ENCODE assay signal across 19 cellular contexts in the genomic region with DNA sequence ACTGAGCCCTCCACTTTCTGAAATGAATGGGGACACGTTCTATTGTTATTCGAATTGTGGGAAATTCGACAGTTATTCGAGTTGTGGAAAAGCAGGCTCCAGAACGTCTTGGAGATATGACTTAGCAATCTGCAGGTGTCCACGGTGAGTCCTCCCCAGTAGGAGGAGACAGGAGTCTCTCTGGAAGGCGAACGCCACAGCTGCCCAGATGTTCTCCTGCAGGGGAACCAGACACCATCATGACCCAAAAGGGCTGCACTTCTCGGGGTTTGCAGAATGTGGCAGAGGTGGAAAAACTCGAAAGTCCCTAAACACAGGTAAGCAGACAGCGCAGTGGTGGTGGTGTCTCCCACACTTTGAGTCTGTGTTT.
DNase-seq lines count a peak whose midpoint lies in the region; ATAC-seq, FAIRE-seq and TF ChIP-seq lines count a peak whose summit lies in the region.
"Had no signal": no experiment of that assay in that cellular context is flagged by ENCODE, and none has a peak within 500 bp of the region (broad histone marks: within the 10 kb centered on the region; RNA-seq: fewer than 3 reads in every experiment).

No MANE protein-coding gene starts in this region.

- peaks cover 21 to 30% (median 25%) of the 10 kb centered on the region in 11 experiments for H3K9me3 ChIP-seq in BLaER1 treated with 17β-estradiol and CSF1 and Interleukin-3, amounts not matched to agents 10 nM and 100 nM (replicated peaks in 1 of 11)
- peaks cover 7% of the 10 kb centered on the region for H3K9me3 ChIP-seq in K562 (replicated peaks; ENCODE audit: control insufficient read depth, insufficient read depth, low read depth, low read length)
- H3K9me3 ChIP-seq in body of pancreas, result no peaks in the 10 kb centered on the region
- H3K9me3 ChIP-seq: HAP-1 had no signal

- intact Hi-C loops in K562 (cut with micrococcal nuclease) (loop anchor here (2.0 to 5.0 kb wide), 2 partner anchors 105 to 275 kb away; no protein-coding TSS in a partner anchor), body of pancreas (cut with DNase I) (no loop called here)

- no peak for DNase-seq in K562 (ENCODE audit: extremely low read depth in 1 of 4, low spot score in 3 of 4)
- peak; percentile 49 for DNase-seq in islet precursor cell
- peak; percentile 2 for DNase-seq in stimulated activated CD8-positive, alpha-beta memory T cell treated with anti-CD3 and anti-CD28 coated beads, Interleukin-4, amount 100 ng/mL, for 48 hours
- DNase-seq in body of pancreas, result no peak
- no peak for DNase-seq in NCI-H2171 treated with DMSO at 0.1 percent for 48 hours (lab: John Stamatoyannopoulos, UW)
- DNase-seq: COR-L47, DMS153, DMS79 treated with DMSO at 0.1 percent for 48 hours, EL, GM23248 had no signal

- ATAC-seq in K562 (no peak), HG02840 (IDR thresholded peaks at IDR 0.05; ENCODE audit: low FRiP score, unreplicated experiment) (no peak), body of pancreas (no peak)
- ATAC-seq: CD8-positive, alpha-beta T cell; HepG2 had no signal

- peaks cover 0 to 25% (median 0%) of the 10 kb centered on the region in 11 experiments; a peak in 4 of 22 replicates for H3K27me3 ChIP-seq in BLaER1 treated with 17β-estradiol and CSF1 and Interleukin-3, amounts not matched to agents 10 nM and 100 nM
- no peaks in the 10 kb centered on the region for H3K27me3 ChIP-seq in K562 (ENCODE audit: control insufficient read depth in 2 of 2, insufficient read depth in 2 of 2, low read length in 2 of 2)
- no peaks in the 10 kb centered on the region for H3K27me3 ChIP-seq in body of pancreas

- H3K4me2 ChIP-seq in BLaER1 treated with 17β-estradiol and CSF1 and Interleukin-3, amounts not matched to agents 10 nM and 100 nM, result peak overlapping the region in 9 of 11 experiments; percentile 60 to 90 (median 84); a peak in 17 of 22 replicates
- peak overlapping the region; percentile 3; the same call in 1 of the 2 replicates for H3K4me2 ChIP-seq in K562 (ENCODE audit: insufficient read depth, low read length)

- FAIRE-seq in K562 (lab: Jason Lieb, UNC), result no peak
- FAIRE-seq: A204.1, D721Med, G401.6, GM12891, HepG2 had no signal

- peaks cover 26 to 69% (median 63%) of the 10 kb centered on the region in 10 experiments for H3K4me1 ChIP-seq in BLaER1 treated with 17β-estradiol and CSF1 and Interleukin-3, amounts not matched to agents 10 nM and 100 nM
- H3K4me1 ChIP-seq in K562 (replicated peaks in 1 of 2; ENCODE audit: control insufficient read depth in 2 of 2, insufficient read depth in 2 of 2, low read length in 2 of 2) (peaks cover 38 to 43% of the 10 kb centered on the region in 2 experiments), body of pancreas (peaks cover 3% of the 10 kb centered on the region)
- H3K4me1 ChIP-seq: HAP-1 had no signal

- H2AFZ ChIP-seq in K562 (ENCODE audit: low read depth, low read length), result peak overlapping the region; percentile 34
- H2AFZ ChIP-seq: GM23248 had no signal

- no peak overlapping the region for H3K9ac ChIP-seq in BLaER1 treated with 17β-estradiol and CSF1 and Interleukin-3, amounts not matched to agents 10 nM and 100 nM
- H3K9ac ChIP-seq in K562 (ENCODE audit: insufficient read depth in 1 of 2, low read depth in 2 of 2, low read length in 2 of 2), result no peak overlapping the region
- H3K9ac ChIP-seq: GM23248 had no signal

- CTCF ChIA-PET in K562 (lab: Yijun Ruan, JAX; ENCODE audit: low intra/inter-chr PET ratio), result no interaction called here

- H3K79me2 ChIP-seq in K562 (ENCODE audit: control insufficient read depth, insufficient read depth, low read length), result no peaks in the 10 kb centered on the region

- TF ChIP-seq EP300 in K562 (IDR thresholded peaks at IDR 0.05; ENCODE audit: low read length), result no peak

- in situ Hi-C loops in K562 (cut with MboI), result no loop called here

- TF ChIP-seq RAD21 in K562 (CRISPR knock-in tag; conservative IDR thresholded peaks at IDR 0.05 in 1 of 2, IDR thresholded peaks at IDR 0.05 in 1 of 2), result no peak

- TF ChIP-seq POLR2A in K562 (conservative IDR thresholded peaks at IDR 0.05) (no peak), body of pancreas (IDR thresholded peaks at IDR 0.05) (no peak)

- H3K9me1 ChIP-seq in K562 (ENCODE audit: control insufficient read depth, insufficient read depth, low read length), result no peaks in the 10 kb centered on the region

- H3K27ac ChIP-seq in BLaER1 treated with 17β-estradiol and CSF1 and Interleukin-3, amounts not matched to agents 10 nM and 100 nM, result no peak overlapping the region
- no peak overlapping the region for H3K27ac ChIP-seq in K562 (ENCODE audit: extremely low read depth, low read depth, low read length)
- no peak overlapping the region for H3K27ac ChIP-seq in body of pancreas
- H3K27ac ChIP-seq: GM23248 had no signal

- no peak overlapping the region for H3K4me3 ChIP-seq in BLaER1 treated with 17β-estradiol and CSF1 and Interleukin-3, amounts not matched to agents 10 nM and 100 nM
- H3K4me3 ChIP-seq in K562, result no peak overlapping the region
- no peak overlapping the region for H3K4me3 ChIP-seq in body of pancreas
- H3K4me3 ChIP-seq: GM23248, HAP-1 had no signal

- POLR2A ChIA-PET in K562 (lab: Yijun Ruan, JAX), result no interaction called here

- no peaks in the 10 kb centered on the region for H3K36me3 ChIP-seq in BLaER1 treated with 17β-estradiol and CSF1 and Interleukin-3, amounts not matched to agents 10 nM and 100 nM
- H3K36me3 ChIP-seq in K562 (ENCODE audit: control insufficient read depth, insufficient read depth, low read length) (no peaks in the 10 kb centered on the region; the same call in 2 of the 3 replicates), body of pancreas (replicated peaks in 1 of 2; ENCODE audit: insufficient read depth in 1 of 2, low read depth in 2 of 2) (no peaks in the 10 kb centered on the region)
- H3K36me3 ChIP-seq: HAP-1 had no signal

- BruUV-seq in K562 (replicated peaks; lab: Mats Ljungman, UMichigan), result no TSS peak

- 31% methylated on average over 10 of the region's 11 CpGs for WGBS in K562 (ENCODE audit: insufficient coverage, low coverage, missing lambda C conversion rate)
- 50 to 64% methylated on average over 11 of the region's 11 CpGs for WGBS in body of pancreas, 2 donors

- H4K20me1 ChIP-seq in BLaER1 treated with 17β-estradiol and CSF1 and Interleukin-3, amounts not matched to agents 10 nM and 100 nM, result no peaks in the 10 kb centered on the region
- H4K20me1 ChIP-seq in K562 (replicated peaks; ENCODE audit: control insufficient read depth, insufficient read depth, low read length), result no peaks in the 10 kb centered on the region

- TF ChIP-seq CTCF in K562 (IDR thresholded peaks at IDR 0.05 in 2 of 3, conservative IDR thresholded peaks at IDR 0.05 in 1 of 3; ENCODE audit: insufficient read depth in 2 of 3, low read depth in 1 of 3, low read length in 3 of 3), result 0 out of 6 replicates have a peak, but pooled peaks of 1 of the 3 experiments have one; percentile 17
- no peak for TF ChIP-seq CTCF in body of pancreas (IDR thresholded peaks at IDR 0.05)

TF ChIP-seq in K562, 482 proteins besides CTCF, POLR2A, EP300 and RAD21:
- TF ChIP-seq NFE2 (IDR thresholded peaks at IDR 0.05; ENCODE audit: low read depth) (peak; percentile 42), C11orf30 (IDR thresholded peaks at IDR 0.05; ENCODE audit: low read depth) (0 out of 2 replicates have a peak, but pooled peaks have one; percentile 14)
- TF ChIP-seq, protein P1, sequence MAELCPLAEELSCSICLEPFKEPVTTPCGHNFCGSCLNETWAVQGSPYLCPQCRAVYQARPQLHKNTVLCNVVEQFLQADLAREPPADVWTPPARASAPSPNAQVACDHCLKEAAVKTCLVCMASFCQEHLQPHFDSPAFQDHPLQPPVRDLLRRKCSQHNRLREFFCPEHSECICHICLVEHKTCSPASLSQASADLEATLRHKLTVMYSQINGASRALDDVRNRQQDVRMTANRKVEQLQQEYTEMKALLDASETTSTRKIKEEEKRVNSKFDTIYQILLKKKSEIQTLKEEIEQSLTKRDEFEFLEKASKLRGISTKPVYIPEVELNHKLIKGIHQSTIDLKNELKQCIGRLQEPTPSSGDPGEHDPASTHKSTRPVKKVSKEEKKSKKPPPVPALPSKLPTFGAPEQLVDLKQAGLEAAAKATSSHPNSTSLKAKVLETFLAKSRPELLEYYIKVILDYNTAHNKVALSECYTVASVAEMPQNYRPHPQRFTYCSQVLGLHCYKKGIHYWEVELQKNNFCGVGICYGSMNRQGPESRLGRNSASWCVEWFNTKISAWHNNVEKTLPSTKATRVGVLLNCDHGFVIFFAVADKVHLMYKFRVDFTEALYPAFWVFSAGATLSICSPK (IDR thresholded peaks at IDR 0.05; ENCODE audit: borderline replicate concordance), result no peak

Comparison
In these comparisons a context has a peak if more than half of its experiments do, and no peak if none do; other contexts are left out.
1. DNase-seq: peak in islet precursor cell (single experiment) and stimulated activated CD8-positive, alpha-beta memory T cell treated with anti-CD3 and anti-CD28 coated beads, Interleukin-4, amount 100 ng/mL, for 48 hours (single experiment); none in K562 (0 of 4), body of pancreas (0 of 4) and NCI-H2171 treated with DMSO at 0.1 percent for 48 hours (single experiment).